Comparison of ENCODE assay signal across 16 cellular contexts in the genomic region with DNA sequence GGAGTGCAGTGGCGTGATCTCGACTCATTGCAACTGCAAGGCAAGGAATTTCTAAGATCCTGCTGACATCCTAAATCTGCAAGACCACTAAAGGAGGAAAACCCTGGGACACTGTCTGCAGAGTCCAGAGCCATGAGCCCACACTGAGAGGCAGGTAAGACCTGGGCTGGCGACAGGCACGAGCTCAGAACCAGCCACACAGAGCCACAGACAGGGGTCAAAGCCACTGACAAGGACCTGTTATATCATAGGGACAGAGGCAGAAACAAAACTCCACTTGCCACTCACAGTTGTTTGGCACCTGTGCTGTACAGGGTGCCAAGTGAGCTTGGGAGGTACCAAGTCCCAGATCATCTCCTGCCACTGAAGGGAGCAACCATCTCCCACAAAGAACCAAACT. TPM values are rescaled to one million over a fixed set of nuclear protein-coding genes. Genes with fewer than 3 reads are reported as not detected.
DNase-seq lines count a peak whose midpoint lies in the region; ATAC-seq and TF ChIP-seq lines count a peak whose summit lies in the region.
"Had no signal": no experiment of that assay in that cellular context is flagged by ENCODE, and none has a peak within 500 bp of the region (broad histone marks: within the 10 kb centered on the region; RNA-seq: fewer than 3 reads in every experiment).

No MANE protein-coding gene starts in this region.

- H3K27ac ChIP-seq in RWPE1: peak overlapping the region; percentile 40
- H3K27ac ChIP-seq: Peyer's patch had no signal

- peaks cover 11% of the 10 kb centered on the region for H3K4me1 Mint-ChIP-seq in activated CD8-positive, alpha-beta memory T cell treated with anti-CD3 and anti-CD28 coated beads, Interleukin-2, amount 10 ng/mL, durations not matched to agents 7 days and 5 days
- peaks cover 3% of the 10 kb centered on the region for H3K4me1 Mint-ChIP-seq in type B pancreatic cell (ENCODE audit: unreplicated experiment)
- H3K4me1 Mint-ChIP-seq in natural killer cell treated with Interleukin-12 subunit alpha and Interleukin-12 subunit beta and Interleukin-15 and Interleukin-18, amount 100 ng/mL, for 72 hours (ENCODE audit: low read depth in 2 of 2): no peaks in the 10 kb centered on the region
- H3K4me1 Mint-ChIP-seq: CD14-positive monocyte had no signal

- H3K36me3 Mint-ChIP-seq in activated CD8-positive, alpha-beta memory T cell treated with anti-CD3 and anti-CD28 coated beads, Interleukin-2, amount 10 ng/mL, durations not matched to agents 7 days and 5 days: peaks cover 29% of the 10 kb centered on the region
- H3K36me3 Mint-ChIP-seq in type B pancreatic cell: peaks cover 6% of the 10 kb centered on the region
- peaks cover 5% of the 10 kb centered on the region for H3K36me3 Mint-ChIP-seq in natural killer cell treated with Interleukin-12 subunit alpha and Interleukin-12 subunit beta and Interleukin-15 and Interleukin-18, amount 100 ng/mL, for 72 hours

- no peaks in the 10 kb centered on the region for H3K9me3 Mint-ChIP-seq in activated CD8-positive, alpha-beta memory T cell treated with anti-CD3 and anti-CD28 coated beads, Interleukin-2, amount 10 ng/mL, durations not matched to agents 7 days and 5 days (ENCODE audit: low read depth)
- no peaks in the 10 kb centered on the region for H3K9me3 Mint-ChIP-seq in type B pancreatic cell
- H3K9me3 Mint-ChIP-seq in natural killer cell treated with Interleukin-12 subunit alpha and Interleukin-12 subunit beta and Interleukin-15 and Interleukin-18, amount 100 ng/mL, for 72 hours: no peaks in the 10 kb centered on the region
- H3K9me3 Mint-ChIP-seq: CD14-positive monocyte had no signal

- no peak for TF ChIP-seq CTCF in RWPE1 (conservative IDR thresholded peaks at IDR 0.05; ENCODE audit: low read depth)
- no peak for TF ChIP-seq CTCF in type B pancreatic cell (conservative IDR thresholded peaks at IDR 0.05)

- POLR2A ChIA-PET in RWPE1 (lab: Yijun Ruan, JAX; ENCODE audit: low non-redundant PET): no interaction called here

- CTCF ChIA-PET in activated CD8-positive, alpha-beta memory T cell treated with anti-CD3 and anti-CD28 coated beads, Interleukin-2, amount 10 ng/mL, durations not matched to agents 7 days and 5 days (lab: Charles Lee): interaction anchor here (0.5 to 7.2 kb wide), 3 partner anchors 9 to 496 kb away, joined by 3 to 58 read pairs (median 3); no protein-coding TSS in a partner anchor
- CTCF ChIA-PET in RWPE1 (lab: Yijun Ruan, JAX): interaction anchor here (0.6 to 1.2 kb wide), 5 partner anchors 13 to 542 kb away, joined by 3 to 9 read pairs (median 6); no protein-coding TSS in a partner anchor

- H3K4me3 Mint-ChIP-seq in activated CD8-positive, alpha-beta memory T cell treated with anti-CD3 and anti-CD28 coated beads, Interleukin-2, amount 10 ng/mL, durations not matched to agents 7 days and 5 days: no peak overlapping the region
- no peak overlapping the region for H3K4me3 Mint-ChIP-seq in type B pancreatic cell
- H3K4me3 Mint-ChIP-seq in natural killer cell treated with Interleukin-12 subunit alpha and Interleukin-12 subunit beta and Interleukin-15 and Interleukin-18, amount 100 ng/mL, for 72 hours: no peak overlapping the region
- H3K4me3 Mint-ChIP-seq: CD14-positive monocyte had no signal

- DNase-seq in activated CD8-positive, alpha-beta memory T cell treated with anti-CD3 and anti-CD28 coated beads, Interleukin-2, amount 10 ng/mL, durations not matched to agents 7 days and 5 days: peak; percentile 37
- no peak for DNase-seq in activated CD8-positive, alpha-beta memory T cell treated with anti-CD3 and anti-CD28 coated beads, Interleukin-2, amount 50 U/mL, for 4 hours
- DNase-seq in RWPE1 (ENCODE audit: low spot score) (no peak), mesenteric fat pad (ENCODE audit: low spot score) (peak; percentile 62), type B pancreatic cell (ENCODE audit: extremely low spot score, unreplicated experiment) (peak; percentile 47), KG1 (lab: John Stamatoyannopoulos, UW) (no peak), GM03348 (ENCODE audit: low spot score) (no peak)
- DNase-seq in natural killer cell treated with Interleukin-12 subunit alpha and Interleukin-12 subunit beta and Interleukin-15 and Interleukin-18, amount 100 ng/mL, for 72 hours (ENCODE audit: low spot score): no peak
- DNase-seq: 8988T, DMS79 treated with DMSO at 0.1 percent for 48 hours, HCEC 1CT, NCI-H1092 treated with DMSO at 0.1 percent for 48 hours, NCI-H2081 treated with DMSO at 0.1 percent for 48 hours had no signal

- no peak for ATAC-seq in activated CD8-positive, alpha-beta memory T cell treated with anti-CD3 and anti-CD28 coated beads, Interleukin-2, amount 10 ng/mL, durations not matched to agents 7 days and 5 days
- ATAC-seq in natural killer cell treated with Interleukin-12 subunit alpha and Interleukin-12 subunit beta and Interleukin-15 and Interleukin-18, amount 100 ng/mL, for 72 hours: no peak
- ATAC-seq: Right ventricle myocardium inferior had no signal

- H3K27me3 Mint-ChIP-seq in activated CD8-positive, alpha-beta memory T cell treated with anti-CD3 and anti-CD28 coated beads, Interleukin-2, amount 10 ng/mL, durations not matched to agents 7 days and 5 days: no peaks in the 10 kb centered on the region
- no peaks in the 10 kb centered on the region for H3K27me3 Mint-ChIP-seq in type B pancreatic cell
- no peaks in the 10 kb centered on the region for H3K27me3 Mint-ChIP-seq in natural killer cell treated with Interleukin-12 subunit alpha and Interleukin-12 subunit beta and Interleukin-15 and Interleukin-18, amount 100 ng/mL, for 72 hours

- H3K27ac Mint-ChIP-seq in activated CD8-positive, alpha-beta memory T cell treated with anti-CD3 and anti-CD28 coated beads, Interleukin-2, amount 10 ng/mL, durations not matched to agents 7 days and 5 days: no peak overlapping the region
- no peak overlapping the region for H3K27ac Mint-ChIP-seq in type B pancreatic cell
- H3K27ac Mint-ChIP-seq in natural killer cell treated with Interleukin-12 subunit alpha and Interleukin-12 subunit beta and Interleukin-15 and Interleukin-18, amount 100 ng/mL, for 72 hours: no peak overlapping the region

RNA-seq across cellular contexts. Expression of a gene that starts 34.2 kb away (rescaled TPM):
- total RNA-seq in activated CD8-positive, alpha-beta memory T cell treated with anti-CD3 and anti-CD28 coated beads, Interleukin-2, amount 10 ng/mL, durations not matched to agents 7 days and 5 days: 10 to 100 TPM; 11.4 to 15.1 TPM
- total RNA-seq in mesenteric fat pad: 10.1 TPM
- 8.1 and 11.6 TPM in 2 replicates for total RNA-seq in type B pancreatic cell (ENCODE audit: low replicate concordance)
- total RNA-seq in natural killer cell treated with Interleukin-12 subunit alpha and Interleukin-12 subunit beta and Interleukin-15 and Interleukin-18, amount 100 ng/mL, for 72 hours: 10 to 100 TPM; 11.8 to 21.9 TPM

Comparison
In these comparisons a context has a peak if more than half of its experiments do, and no peak if none do; other contexts are left out.
1. DNase-seq: peak in activated CD8-positive, alpha-beta memory T cell treated with anti-CD3 and anti-CD28 coated beads, Interleukin-2, amount 10 ng/mL, durations not matched to agents 7 days and 5 days (single experiment), mesenteric fat pad (single experiment) and type B pancreatic cell (single experiment); none in activated CD8-positive, alpha-beta memory T cell treated with anti-CD3 and anti-CD28 coated beads, Interleukin-2, amount 50 U/mL, for 4 hours (single experiment), RWPE1 (single experiment), natural killer cell treated with Interleukin-12 subunit alpha and Interleukin-12 subunit beta and Interleukin-15 and Interleukin-18, amount 100 ng/mL, for 72 hours (single experiment), KG1 (single experiment) and GM03348 (single experiment).